Comparison of ENCODE assay signal across 1 cellular context in genomic region chr7:104938741-104939390, GRCh38.
TF ChIP-seq lines count a peak whose summit lies in the region.

No MANE protein-coding gene starts in this region.

TF ChIP-seq in IMR-90, 13 proteins besides CTCF, POLR2A, EP300 and RAD21:
- no peak for TF ChIP-seq MAFK (IDR thresholded peaks at IDR 0.05; ENCODE audit: low read depth, low read length)
- TF ChIP-seq, protein P1, sequence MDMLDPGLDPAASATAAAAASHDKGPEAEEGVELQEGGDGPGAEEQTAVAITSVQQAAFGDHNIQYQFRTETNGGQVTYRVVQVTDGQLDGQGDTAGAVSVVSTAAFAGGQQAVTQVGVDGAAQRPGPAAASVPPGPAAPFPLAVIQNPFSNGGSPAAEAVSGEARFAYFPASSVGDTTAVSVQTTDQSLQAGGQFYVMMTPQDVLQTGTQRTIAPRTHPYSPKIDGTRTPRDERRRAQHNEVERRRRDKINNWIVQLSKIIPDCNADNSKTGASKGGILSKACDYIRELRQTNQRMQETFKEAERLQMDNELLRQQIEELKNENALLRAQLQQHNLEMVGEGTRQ (IDR thresholded peaks at IDR 0.05; ENCODE audit: low read depth, low read length) = no peak
- TF ChIP-seq RCOR1 (IDR thresholded peaks at IDR 0.05; ENCODE audit: insufficient replicate concordance, low read length) = no peak
- no peak for TF ChIP-seq FOS (IDR thresholded peaks at IDR 0.05; ENCODE audit: low read depth, low read length)
- TF ChIP-seq, protein P2, sequence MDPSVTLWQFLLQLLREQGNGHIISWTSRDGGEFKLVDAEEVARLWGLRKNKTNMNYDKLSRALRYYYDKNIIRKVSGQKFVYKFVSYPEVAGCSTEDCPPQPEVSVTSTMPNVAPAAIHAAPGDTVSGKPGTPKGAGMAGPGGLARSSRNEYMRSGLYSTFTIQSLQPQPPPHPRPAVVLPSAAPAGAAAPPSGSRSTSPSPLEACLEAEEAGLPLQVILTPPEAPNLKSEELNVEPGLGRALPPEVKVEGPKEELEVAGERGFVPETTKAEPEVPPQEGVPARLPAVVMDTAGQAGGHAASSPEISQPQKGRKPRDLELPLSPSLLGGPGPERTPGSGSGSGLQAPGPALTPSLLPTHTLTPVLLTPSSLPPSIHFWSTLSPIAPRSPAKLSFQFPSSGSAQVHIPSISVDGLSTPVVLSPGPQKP (IDR thresholded peaks at IDR 0.05; ENCODE audit: borderline replicate concordance, low read depth, low read length) = no peak
- no peak for TF ChIP-seq MAZ (IDR thresholded peaks at IDR 0.05; ENCODE audit: borderline replicate concordance, low read depth, low read length)
- TF ChIP-seq MXI1 (IDR thresholded peaks at IDR 0.05; ENCODE audit: borderline replicate concordance, low read depth, low read length) = no peak
- TF ChIP-seq SMC3 (IDR thresholded peaks at IDR 0.05; ENCODE audit: low read depth, low read length) = no peak
- no peak for TF ChIP-seq BHLHE40 (IDR thresholded peaks at IDR 0.05; ENCODE audit: low read depth, low read length)
- TF ChIP-seq NFE2L2 (IDR thresholded peaks at IDR 0.05; ENCODE audit: low read depth, low read length) = no peak
- TF ChIP-seq CEBPB (IDR thresholded peaks at IDR 0.05; ENCODE audit: low read depth, low read length) = no peak
- TF ChIP-seq RFX5 (IDR thresholded peaks at IDR 0.05; ENCODE audit: low read depth, low read length) = no peak
- no peak for TF ChIP-seq CHD1 (IDR thresholded peaks at IDR 0.05; ENCODE audit: low read depth, low read length)
